ENCODE assay signal across 26 cellular contexts in the genomic region with DNA sequence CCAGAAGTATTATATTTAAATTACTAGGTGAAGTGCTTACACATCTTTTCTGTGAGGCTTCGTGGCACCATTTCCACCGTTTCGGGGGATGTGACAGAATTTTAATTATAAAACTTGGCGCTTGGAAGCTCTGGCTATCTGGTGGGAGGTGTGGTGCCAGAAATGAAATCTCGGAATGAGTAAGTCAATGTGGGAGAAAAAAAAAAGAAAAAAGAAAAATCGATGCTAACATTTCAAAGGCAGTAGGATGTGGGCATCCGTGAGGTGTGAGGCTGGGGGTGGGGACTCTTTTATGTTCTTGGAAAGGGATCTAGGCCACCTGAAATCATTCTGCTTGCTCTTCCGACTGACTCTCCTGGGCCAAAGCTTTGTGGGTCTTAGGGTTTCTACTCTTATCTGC. TPM values are rescaled to one million over a fixed set of nuclear protein-coding genes. Genes with fewer than 3 reads are reported as not detected.
DNase-seq lines count a peak whose midpoint lies in the region; ATAC-seq lines count a peak whose summit lies in the region.
"Had no signal": no experiment of that assay in that cellular context is flagged by ENCODE, and none has a peak within 500 bp of the region (broad histone marks: within the 10 kb centered on the region; RNA-seq: fewer than 3 reads in every experiment).

No MANE protein-coding gene starts in this region.

- no peaks in the 10 kb centered on the region for H3K27me3 Mint-ChIP-seq in CD4-positive, alpha-beta memory T cell
- H3K27me3 Mint-ChIP-seq in effector memory CD8-positive, alpha-beta T cell: no peaks in the 10 kb centered on the region
- H3K27me3 Mint-ChIP-seq: IgD-negative memory B cell, naive B cell had no signal

- no peak overlapping the region for H3K27ac ChIP-seq in CD4-positive, alpha-beta memory T cell (ENCODE audit: low read depth, low read length)
- H3K27ac ChIP-seq: ascending aorta, BLaER1, coronary artery, epithelial cell of prostate, lower lobe of right lung, prostate gland, transverse colon had no signal

- peaks cover 6 to 12% (median 7%) of the 10 kb centered on the region in 4 donors for H3K4me1 Mint-ChIP-seq in CD4-positive, alpha-beta memory T cell
- peaks cover 7 to 9% of the 10 kb centered on the region in 2 donors for H3K4me1 Mint-ChIP-seq in effector memory CD8-positive, alpha-beta T cell (ENCODE audit: low read depth in 2 of 2)
- H3K4me1 Mint-ChIP-seq: IgD-negative memory B cell, naive B cell had no signal

- H3K36me3 Mint-ChIP-seq in CD4-positive, alpha-beta memory T cell: peaks cover 14 to 33% of the 10 kb centered on the region in 2 donors
- peaks cover 7% of the 10 kb centered on the region for H3K36me3 Mint-ChIP-seq in effector memory CD8-positive, alpha-beta T cell (ENCODE audit: insufficient read depth)

- peaks cover 10% of the 10 kb centered on the region for H3K4me1 ChIP-seq in CD4-positive, alpha-beta memory T cell (ENCODE audit: insufficient read depth, low read length)
- H3K4me1 ChIP-seq: ascending aorta, BLaER1, lower lobe of right lung, prostate gland, transverse colon had no signal

- no peaks in the 10 kb centered on the region for H3K9me3 ChIP-seq in CD4-positive, alpha-beta memory T cell (ENCODE audit: control insufficient read depth in 1 of 2, low read length in 2 of 2)
- H3K9me3 ChIP-seq: ascending aorta, prostate gland, transverse colon had no signal

- H3K27me3 ChIP-seq in CD4-positive, alpha-beta memory T cell (ENCODE audit: insufficient read depth, low read length): no peaks in the 10 kb centered on the region
- H3K27me3 ChIP-seq: ascending aorta, BLaER1, transverse colon had no signal

- intact Hi-C loops in CD4-positive, alpha-beta memory T cell (cut with micrococcal nuclease): no loop called here

- no peak overlapping the region for H3K4me3 ChIP-seq in CD4-positive, alpha-beta memory T cell (ENCODE audit: low read length in 2 of 2)
- H3K4me3 ChIP-seq: BLaER1, coronary artery, GM12878, lower lobe of right lung, prostate gland, transverse colon had no signal

- H3K27ac Mint-ChIP-seq in CD4-positive, alpha-beta memory T cell: peak overlapping the region in 5 of 7 donors; percentile 6 to 91 (median 67)
- peak overlapping the region in 1 of 2 donors; percentile 22 for H3K27ac Mint-ChIP-seq in effector memory CD8-positive, alpha-beta T cell
- H3K27ac Mint-ChIP-seq: IgD-negative memory B cell had no signal

- no peaks in the 10 kb centered on the region for H3K36me3 ChIP-seq in CD4-positive, alpha-beta memory T cell (ENCODE audit: insufficient read depth, low read length)
- H3K36me3 ChIP-seq: prostate gland had no signal

- POLR2A ChIA-PET in CD4-positive, alpha-beta memory T cell (lab: Charles Lee; ENCODE audit: partially characterized antibody): interaction anchor here (0.7 to 1.3 kb wide), 2 partner anchors 14 to 21 kb away, joined by 3 to 5 read pairs; no protein-coding TSS in a partner anchor

- peaks cover 0 to 14% (median 5%) of the 10 kb centered on the region in 8 donors for H3K9me3 Mint-ChIP-seq in CD4-positive, alpha-beta memory T cell
- no peaks in the 10 kb centered on the region for H3K9me3 Mint-ChIP-seq in effector memory CD8-positive, alpha-beta T cell
- H3K9me3 Mint-ChIP-seq: IgD-negative memory B cell had no signal

- ATAC-seq in effector memory CD8-positive, alpha-beta T cell (replicated peaks): peak; percentile 74
- ATAC-seq: GM12878, lower lobe of right lung, sciatic nerve had no signal

- DNase-seq in activated effector memory CD4-positive, alpha-beta T cell treated with anti-CD3 and anti-CD28 coated beads, Interleukin-2, amount 50 U/mL, for 16 hours: peak; percentile 66
- no peak for DNase-seq in activated effector memory CD4-positive, alpha-beta T cell treated with Interleukin-2 at 50 U/mL for 16 hours
- DNase-seq in CD4-positive, alpha-beta memory T cell: peak in 3 of 5 donors; percentile 4 to 15 (median 10)
- peak; percentile 26 to 45 for DNase-seq in activated CD4-positive, alpha-beta T cell treated with anti-CD3 and anti-CD28 coated beads, Interleukin-2, amount 50 U/mL, for 48 hours
- peak in 1 of 3 experiments; percentile 4 for DNase-seq in effector memory CD8-positive, alpha-beta T cell
- DNase-seq in stimulated activated CD8-positive, alpha-beta memory T cell treated with anti-CD3 and anti-CD28 coated beads, Interleukin-4, amount 100 ng/mL, for 48 hours: no peak
- DNase-seq in NCI-H2107 (lab: John Stamatoyannopoulos, UW): no peak
- DNase-seq: COR-L47; effector CD8-positive, alpha-beta T cell; GOT3; lower lobe of right lung; midbrain; naive B cell; NCI-H1436 treated with DMSO at 0.1 percent for 48 hours; NCI-H2081 treated with DMSO at 0.1 percent for 48 hours; nucleus accumbens; Right ventricle myocardium superior; transverse colon had no signal

- peak overlapping the region in 6 of 8 donors; percentile 26 to 69 (median 56) for H3K4me3 Mint-ChIP-seq in CD4-positive, alpha-beta memory T cell
- peak overlapping the region; percentile 7 to 53 for H3K4me3 Mint-ChIP-seq in effector memory CD8-positive, alpha-beta T cell
- H3K4me3 Mint-ChIP-seq: IgD-negative memory B cell, naive B cell had no signal

- CTCF ChIA-PET in CD4-positive, alpha-beta memory T cell (lab: Charles Lee; ENCODE audit: partially characterized antibody): interaction anchor here (0.7 to 1.0 kb wide), 2 partner anchors 24 to 37 kb away, joined by 3 read pairs; no protein-coding TSS in a partner anchor

RNA-seq across cellular contexts. Expression of a gene that starts 21.9 kb away (rescaled TPM):
- total RNA-seq in CD4-positive, alpha-beta memory T cell: 1 to 10 TPM; 7.6 to 7.9 TPM
- 10 to 100 TPM in 1 of 2 donors, 1 to 10 TPM in 1; 9.9 to 12.2 TPM for polyA plus RNA-seq in CD4-positive, alpha-beta memory T cell

Comparison
In these comparisons a context has a peak if more than half of its experiments do, and no peak if none do; other contexts are left out.
1. DNase-seq: peak in activated effector memory CD4-positive, alpha-beta T cell treated with anti-CD3 and anti-CD28 coated beads, Interleukin-2, amount 50 U/mL, for 16 hours (single experiment), CD4-positive, alpha-beta memory T cell (3 of 5) and activated CD4-positive, alpha-beta T cell treated with anti-CD3 and anti-CD28 coated beads, Interleukin-2, amount 50 U/mL, for 48 hours (2 of 2); none in activated effector memory CD4-positive, alpha-beta T cell treated with Interleukin-2 at 50 U/mL for 16 hours (single experiment), stimulated activated CD8-positive, alpha-beta memory T cell treated with anti-CD3 and anti-CD28 coated beads, Interleukin-4, amount 100 ng/mL, for 48 hours (single experiment) and NCI-H2107 (single experiment).